ENCODE assay signal across 8 cellular contexts in genomic region chr1:58780586-58781452, GRCh38. TPM values are rescaled to one million over a fixed set of nuclear protein-coding genes. Genes with fewer than 3 reads are reported as not detected.
DNase-seq lines count a peak whose midpoint lies in the region; ATAC-seq lines count a peak whose summit lies in the region.

No MANE protein-coding gene starts in this region.

- H3K4me1 Mint-ChIP-seq in naive B cell: peaks cover 12 to 26% (median 12%) of the 10 kb centered on the region in 3 donors

- peak overlapping the region in 3 of 6 donors; percentile 1 to 99 (median 98) for H3K27ac Mint-ChIP-seq in naive B cell

- peak; percentile 12 for DNase-seq in GM03348 (ENCODE audit: low spot score)
- peak; percentile 24 for DNase-seq in NCI-H510A (lab: John Stamatoyannopoulos, UW)
- DNase-seq in dermis blood vessel endothelial cell: peak; percentile 46
- peak; percentile 26 for DNase-seq in naive B cell
- no peak for DNase-seq in stimulated activated CD4-positive, alpha-beta T cell treated with anti-CD3 and anti-CD28 coated beads, Interleukin-4, amount 100 ng/mL, for 4 hours

- H3K4me3 Mint-ChIP-seq in naive B cell: peak overlapping the region; percentile 22 to 99 (median 91)

- ATAC-seq in naive B cell (ENCODE audit: low read depth in 2 of 2) (no peak), HG03175 (IDR thresholded peaks at IDR 0.05; ENCODE audit: unreplicated experiment) (no peak), GM21529 (IDR thresholded peaks at IDR 0.05; ENCODE audit: unreplicated experiment) (no peak), HG02938 (IDR thresholded peaks at IDR 0.05; ENCODE audit: unreplicated experiment) (no peak)

- H3K36me3 Mint-ChIP-seq in naive B cell: no peaks in the 10 kb centered on the region

- peaks cover 0 to 4% (median 0%) of the 10 kb centered on the region in 7 donors for H3K9me3 Mint-ChIP-seq in naive B cell

- H3K27me3 Mint-ChIP-seq in naive B cell: peaks cover 0 to 4% (median 0%) of the 10 kb centered on the region in 3 donors

RNA-seq across cellular contexts. Expression of gene JUN, which starts 3.0 kb away (rescaled TPM):
- total RNA-seq in dermis blood vessel endothelial cell: 73.5 and 159 TPM in 2 replicates
- polyA plus RNA-seq in naive B cell (ENCODE audit: low read depth in 6 of 6): 100 to 1,000 TPM in 5 of 6 donors, 10 to 100 TPM in 1; 65.0 to 352 (median 221) TPM

Comparison
In these comparisons a context has a peak if more than half of its experiments do, and no peak if none do; other contexts are left out.
1. DNase-seq: peak in GM03348 (single experiment), NCI-H510A (single experiment), dermis blood vessel endothelial cell (single experiment) and naive B cell (single experiment); none in stimulated activated CD4-positive, alpha-beta T cell treated with anti-CD3 and anti-CD28 coated beads, Interleukin-4, amount 100 ng/mL, for 4 hours (0 of 2).